In genomic region chr12:75766263-75767160, GRCh38 we compare ENCODE assay signal across 14 cellular contexts.
DNase-seq lines count a peak whose midpoint lies in the region; ATAC-seq and TF ChIP-seq lines count a peak whose summit lies in the region.
"Had no signal": no experiment of that assay in that cellular context is flagged by ENCODE, and none has a peak within 500 bp of the region (broad histone marks: within the 10 kb centered on the region; RNA-seq: fewer than 3 reads in every experiment).

No MANE protein-coding gene starts in this region.

- WGBS in transverse colon (ENCODE audit: low coverage in 1 of 2), 2 donors: 78 to 85% methylated on average over 3 of the region's 3 CpGs

- H3K4me3 Mint-ChIP-seq in Caco-2 (ENCODE audit: unreplicated experiment): no peak overlapping the region
- H3K4me3 Mint-ChIP-seq: IgD-negative memory B cell had no signal

- no peaks in the 10 kb centered on the region for H3K9me3 ChIP-seq in Caco-2
- no peaks in the 10 kb centered on the region for H3K9me3 ChIP-seq in HUES48 (ENCODE audit: control insufficient read depth, insufficient read depth, low read length)
- no peaks in the 10 kb centered on the region for H3K9me3 ChIP-seq in mucosa of descending colon
- no peaks in the 10 kb centered on the region for H3K9me3 ChIP-seq in left lung
- no peaks in the 10 kb centered on the region for H3K9me3 ChIP-seq in transverse colon
- H3K9me3 ChIP-seq: upper lobe of right lung had no signal

- H3K4me1 ChIP-seq in Caco-2 (peaks cover 26% of the 10 kb centered on the region), HUES48 (ENCODE audit: control insufficient read depth, insufficient read depth, low read length) (peaks cover 36% of the 10 kb centered on the region), mucosa of descending colon (ENCODE audit: low read depth) (no peaks in the 10 kb centered on the region), left lung (no peaks in the 10 kb centered on the region), transverse colon (no peaks in the 10 kb centered on the region)
- H3K4me1 ChIP-seq: upper lobe of right lung had no signal

- no peaks in the 10 kb centered on the region for H3K27me3 Mint-ChIP-seq in Caco-2 (ENCODE audit: insufficient read depth, unreplicated experiment)
- H3K27me3 Mint-ChIP-seq: IgD-negative memory B cell had no signal

- POLR2A ChIA-PET in Caco-2 (lab: Charles Lee): interaction anchor here (0.6 kb wide), 1 partner anchor 97 kb away, joined by 7 read pairs; no protein-coding TSS in a partner anchor

- CTCF ChIA-PET in Caco-2 (lab: Charles Lee): no interaction called here

- H3K36me3 ChIP-seq in Caco-2 (ENCODE audit: control insufficient read depth, insufficient read depth, low read length) (no peaks in the 10 kb centered on the region), HUES48 (ENCODE audit: control insufficient read depth, insufficient read depth, low read length) (no peaks in the 10 kb centered on the region), mucosa of descending colon (ENCODE audit: low read depth) (no peaks in the 10 kb centered on the region), left lung (no peaks in the 10 kb centered on the region), transverse colon (no peaks in the 10 kb centered on the region)
- H3K36me3 ChIP-seq: upper lobe of right lung had no signal

- H3K36me3 Mint-ChIP-seq in Caco-2 (ENCODE audit: insufficient read depth, unreplicated experiment): no peaks in the 10 kb centered on the region
- H3K36me3 Mint-ChIP-seq: IgD-negative memory B cell had no signal

- DNase-seq in Caco-2 (peak; percentile 14 to 37), caudate nucleus (lab: John Stamatoyannopoulos, UW) (peak in 7 of 61 donors; percentile 1 to 27 (median 6)), mucosa of descending colon (no peak), SHP77 treated with DMSO at 0.1 percent for 48 hours (lab: John Stamatoyannopoulos, UW) (no peak), left lung (no peak), transverse colon (no peak)
- DNase-seq: activated gamma-delta T cell; DMS 273 treated with DMSO at 0.1 percent for 48 hours; NCI-H524 treated with DMSO at 0.1 percent for 48 hours; stimulated activated CD4-positive, alpha-beta T cell treated with anti-CD3 and anti-CD28 coated beads, Interleukin-4, amount 100 ng/mL, for 24 hours; upper lobe of right lung had no signal

- intact Hi-C loops in Caco-2 (cut with micrococcal nuclease; ENCODE audit: unreplicated experiment) (no loop called here), mucosa of descending colon (cut with DNase I, micrococcal nuclease) (no loop called here), left lung (cut with DNase I) (no loop called here), transverse colon (cut with DNase I; ENCODE audit: low total_unique reads) (no loop called here)

- no peak overlapping the region for H3K9ac ChIP-seq in HUES48 (ENCODE audit: low read depth, low read length)

- ATAC-seq in mucosa of descending colon (peak; percentile 54), left lung (no peak), HG03571 (IDR thresholded peaks at IDR 0.05; ENCODE audit: unreplicated experiment) (no peak)
- ATAC-seq: upper lobe of right lung had no signal

- H3K4me1 Mint-ChIP-seq in Caco-2 (ENCODE audit: low read depth, unreplicated experiment): peaks cover 15% of the 10 kb centered on the region
- H3K4me1 Mint-ChIP-seq: IgD-negative memory B cell had no signal

- H3K27me3 ChIP-seq in Caco-2 (replicated peaks; ENCODE audit: control insufficient read depth, insufficient read depth, low read length) (no peaks in the 10 kb centered on the region), HUES48 (ENCODE audit: control insufficient read depth, insufficient read depth, low read length) (no peaks in the 10 kb centered on the region), left lung (no peaks in the 10 kb centered on the region), transverse colon (no peaks in the 10 kb centered on the region)
- H3K27me3 ChIP-seq: upper lobe of right lung had no signal

- BruUV-seq in Caco-2 (replicated peaks; lab: Mats Ljungman, UMichigan): no TSS peak

- TF ChIP-seq CTCF in Caco-2 (IDR thresholded peaks at IDR 0.05; ENCODE audit: insufficient read depth in 1 of 2, low read depth in 1 of 2, low read length in 1 of 2, severe bottlenecking in 1 of 2, unreplicated experiment in 1 of 2) (no peak), mucosa of descending colon (IDR thresholded peaks at IDR 0.05) (no peak), left lung (IDR thresholded peaks at IDR 0.05) (no peak), transverse colon (IDR thresholded peaks at IDR 0.05) (no peak)

- peak overlapping the region; percentile 35 for H3K27ac Mint-ChIP-seq in Caco-2 (ENCODE audit: unreplicated experiment)
- H3K27ac Mint-ChIP-seq: IgD-negative memory B cell had no signal

- in situ Hi-C loops in transverse colon (cut with MboI; ENCODE audit: low pct_ligation_motif_present in 1 of 4, low pct_unique_long_range_greater_than_20kb in 1 of 4, low sequenced_read_pairs in 3 of 4): no loop called here

- TF ChIP-seq POLR2A in transverse colon (IDR thresholded peaks at IDR 0.05): no peak

- H3K4me3 ChIP-seq in Caco-2 (ENCODE audit: low read depth, low read length) (no peak overlapping the region), HUES48 (ENCODE audit: low read depth, low read length) (no peak overlapping the region; the same call in 1 of the 2 replicates), mucosa of descending colon (no peak overlapping the region), left lung (no peak overlapping the region), transverse colon (no peak overlapping the region)
- H3K4me3 ChIP-seq: upper lobe of right lung had no signal

- H3K27ac ChIP-seq in HUES48 (ENCODE audit: low read depth, low read length) (peak overlapping the region; percentile 73), caudate nucleus (ENCODE audit: low read depth, low read length) (peak overlapping the region; percentile 44), left lung (no peak overlapping the region), transverse colon (no peak overlapping the region)
- H3K27ac ChIP-seq: upper lobe of right lung had no signal

- no peak for TF ChIP-seq EP300 in transverse colon (IDR thresholded peaks at IDR 0.05; ENCODE audit: low read depth)

- no peaks in the 10 kb centered on the region for H3K9me3 Mint-ChIP-seq in Caco-2 (ENCODE audit: unreplicated experiment)
- H3K9me3 Mint-ChIP-seq: IgD-negative memory B cell had no signal

Comparison
In these comparisons a context has a peak if more than half of its experiments do, and no peak if none do; other contexts are left out.
1. DNase-seq: peak in Caco-2 (2 of 2); none in mucosa of descending colon (0 of 3), SHP77 treated with DMSO at 0.1 percent for 48 hours (single experiment), left lung (0 of 2) and transverse colon (single experiment).
2. H3K27ac ChIP-seq: peak in HUES48 (single experiment) and caudate nucleus (single experiment); none in left lung (0 of 2) and transverse colon (0 of 4).